ENCODE assay signal across 3 cellular contexts in the genomic region with DNA sequence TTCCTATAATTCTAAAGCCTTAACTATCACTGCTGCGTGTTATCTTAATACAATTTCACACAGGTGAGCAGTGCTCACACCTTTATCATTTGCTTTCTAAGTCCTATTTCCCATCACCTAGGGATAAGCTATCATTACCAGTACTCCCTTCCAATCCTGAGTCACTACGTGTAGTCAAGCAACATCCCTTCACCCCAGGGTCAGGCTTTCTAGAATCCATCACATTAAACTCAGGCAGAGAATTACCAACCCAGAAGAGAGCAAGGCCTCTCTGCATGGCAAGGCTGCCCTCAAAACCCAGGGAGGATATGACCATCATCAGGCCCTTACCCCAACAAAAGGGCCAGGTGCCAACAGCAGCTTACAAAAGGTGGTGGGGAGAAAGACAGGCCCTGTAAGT.
TF ChIP-seq lines count a peak whose summit lies in the region.

No MANE protein-coding gene starts in this region.

TF ChIP-seq in SK-N-SH, 30 proteins besides CTCF, POLR2A, EP300 and RAD21:
- no peak for TF ChIP-seq EZH2phosphoT487 (IDR thresholded peaks at IDR 0.05; ENCODE audit: borderline replicate concordance, low read depth)
- TF ChIP-seq, protein P1, sequence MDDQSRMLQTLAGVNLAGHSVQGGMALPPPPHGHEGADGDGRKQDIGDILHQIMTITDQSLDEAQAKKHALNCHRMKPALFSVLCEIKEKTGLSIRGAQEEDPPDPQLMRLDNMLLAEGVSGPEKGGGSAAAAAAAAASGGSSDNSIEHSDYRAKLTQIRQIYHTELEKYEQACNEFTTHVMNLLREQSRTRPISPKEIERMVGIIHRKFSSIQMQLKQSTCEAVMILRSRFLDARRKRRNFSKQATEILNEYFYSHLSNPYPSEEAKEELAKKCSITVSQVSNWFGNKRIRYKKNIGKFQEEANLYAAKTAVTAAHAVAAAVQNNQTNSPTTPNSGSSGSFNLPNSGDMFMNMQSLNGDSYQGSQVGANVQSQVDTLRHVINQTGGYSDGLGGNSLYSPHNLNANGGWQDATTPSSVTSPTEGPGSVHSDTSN (IDR thresholded peaks at IDR 0.05), result no peak
- no peak for TF ChIP-seq FOXM1 (IDR thresholded peaks at IDR 0.05; ENCODE audit: low read depth)
- no peak for TF ChIP-seq FOXJ3 (CRISPR knock-in tag; IDR thresholded peaks at IDR 0.05)
- no peak for TF ChIP-seq MEF2A (IDR thresholded peaks at IDR 0.05; ENCODE audit: borderline replicate concordance, low read depth)
- TF ChIP-seq RFX5 (IDR thresholded peaks at IDR 0.05; ENCODE audit: low read length), result no peak
- TF ChIP-seq GATA2 (CRISPR knock-in tag; IDR thresholded peaks at IDR 0.05), result no peak
- no peak for TF ChIP-seq SMC3 (IDR thresholded peaks at IDR 0.05; ENCODE audit: low read depth, low read length)
- TF ChIP-seq, protein P2, sequence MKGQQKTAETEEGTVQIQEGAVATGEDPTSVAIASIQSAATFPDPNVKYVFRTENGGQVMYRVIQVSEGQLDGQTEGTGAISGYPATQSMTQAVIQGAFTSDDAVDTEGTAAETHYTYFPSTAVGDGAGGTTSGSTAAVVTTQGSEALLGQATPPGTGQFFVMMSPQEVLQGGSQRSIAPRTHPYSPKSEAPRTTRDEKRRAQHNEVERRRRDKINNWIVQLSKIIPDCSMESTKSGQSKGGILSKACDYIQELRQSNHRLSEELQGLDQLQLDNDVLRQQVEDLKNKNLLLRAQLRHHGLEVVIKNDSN (IDR thresholded peaks at IDR 0.05; ENCODE audit: borderline replicate concordance, low read depth), result no peak

TF ChIP-seq in SK-N-SH treated with all-trans-retinoic acid at 6 μM for 48 hours, 23 proteins besides CTCF, POLR2A, EP300 and RAD21:
- TF ChIP-seq RARB (CRISPR knock-in tag; IDR thresholded peaks at IDR 0.05) (no peak), ZC3H10 (CRISPR knock-in tag; IDR thresholded peaks at IDR 0.05) (no peak), ZFP30 (CRISPR knock-in tag; IDR thresholded peaks at IDR 0.05) (no peak), BACH2 (CRISPR knock-in tag; IDR thresholded peaks at IDR 0.05; ENCODE audit: borderline replicate concordance) (no peak), SNAI2 (CRISPR knock-in tag; IDR thresholded peaks at IDR 0.05) (no peak), CSDC2 (CRISPR knock-in tag; IDR thresholded peaks at IDR 0.05) (no peak), ZNF8 (CRISPR knock-in tag; IDR thresholded peaks at IDR 0.05) (no peak), ZFP3 (CRISPR knock-in tag; IDR thresholded peaks at IDR 0.05) (no peak), ZNF565 (CRISPR knock-in tag; conservative IDR thresholded peaks at IDR 0.05; ENCODE audit: low read depth) (no peak), ESRRG (CRISPR knock-in tag; IDR thresholded peaks at IDR 0.05) (no peak)
- TF ChIP-seq, protein P3, sequence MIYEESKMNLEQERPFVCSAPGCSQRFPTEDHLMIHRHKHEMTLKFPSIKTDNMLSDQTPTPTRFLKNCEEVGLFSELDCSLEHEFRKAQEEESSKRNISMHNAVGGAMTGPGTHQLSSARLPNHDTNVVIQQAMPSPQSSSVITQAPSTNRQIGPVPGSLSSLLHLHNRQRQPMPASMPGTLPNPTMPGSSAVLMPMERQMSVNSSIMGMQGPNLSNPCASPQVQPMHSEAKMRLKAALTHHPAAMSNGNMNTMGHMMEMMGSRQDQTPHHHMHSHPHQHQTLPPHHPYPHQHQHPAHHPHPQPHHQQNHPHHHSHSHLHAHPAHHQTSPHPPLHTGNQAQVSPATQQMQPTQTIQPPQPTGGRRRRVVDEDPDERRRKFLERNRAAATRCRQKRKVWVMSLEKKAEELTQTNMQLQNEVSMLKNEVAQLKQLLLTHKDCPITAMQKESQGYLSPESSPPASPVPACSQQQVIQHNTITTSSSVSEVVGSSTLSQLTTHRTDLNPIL (CRISPR knock-in tag; IDR thresholded peaks at IDR 0.05; ENCODE audit: low read depth), result no peak

TF ChIP-seq in IMR-90, 13 proteins besides CTCF, POLR2A, EP300 and RAD21:
- TF ChIP-seq FOS (IDR thresholded peaks at IDR 0.05; ENCODE audit: low read depth, low read length), result no peak
- TF ChIP-seq BHLHE40 (IDR thresholded peaks at IDR 0.05; ENCODE audit: low read depth, low read length), result no peak
